ENCODE assay signal across 34 cellular contexts in the genomic region with DNA sequence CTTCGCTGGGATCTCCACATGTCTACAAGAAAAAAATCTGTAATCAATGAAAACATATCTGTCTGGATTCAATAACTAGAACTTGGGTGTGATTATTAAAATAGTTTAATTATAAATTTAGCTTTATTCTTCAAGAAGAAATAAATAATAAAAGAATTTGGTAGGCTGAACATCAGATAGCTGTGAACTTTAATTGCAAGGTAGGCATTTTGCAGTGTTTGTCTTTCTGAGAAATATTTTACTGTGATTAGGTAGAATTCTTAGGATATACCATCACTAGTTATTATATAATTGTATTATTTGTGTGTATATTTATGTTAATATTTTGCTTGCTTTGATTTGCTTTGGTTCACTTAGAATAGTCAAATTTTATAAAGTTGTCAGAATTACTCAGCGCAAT.
"Had no signal": no experiment of that assay in that cellular context is flagged by ENCODE, and none has a peak within 500 bp of the region (broad histone marks: within the 10 kb centered on the region; RNA-seq: fewer than 3 reads in every experiment).

No MANE protein-coding gene starts in this region.

- H3K4me3 ChIP-seq: adrenal gland, ascending aorta, body of pancreas, breast epithelium, cardiac muscle cell had no signal

- H3K36me3 ChIP-seq: adrenal gland, ascending aorta, brain microvascular endothelial cell, breast epithelium, cardiac muscle cell had no signal

- ATAC-seq: activated naive CD4-positive, alpha-beta T cell treated with anti-CD3 and anti-CD28 coated beads, Interleukin-2, amount 50 U/mL, for 72 hours; activated naive CD8-positive, alpha-beta T cell treated with anti-CD3 and anti-CD28 coated beads, Interleukin-2, amount 50 U/mL, for 24 hours; activated T-cell treated with anti-CD3 and anti-CD28 coated beads, Interleukin-2, amount 50 U/mL, for 4 hours; activated T-cell treated with anti-CD3 and anti-CD28 coated beads, Interleukin-2, amount 50 U/mL, for 72 hours; activated T-helper 17 cell treated with anti-CD3 and anti-CD28 coated beads, Interleukin-2, amount 50 U/mL, for 72 hours; body of pancreas had no signal

- H3K9me3 ChIP-seq: adrenal gland, ascending aorta, body of pancreas, breast epithelium had no signal

- FAIRE-seq: astrocyte, bronchial epithelial cell had no signal

- DNase-seq: activated effector memory CD4-positive, alpha-beta T cell treated with anti-CD3 and anti-CD28 coated beads, Interleukin-2, amount 50 U/mL, for 16 hours; activated effector memory CD4-positive, alpha-beta T cell treated with Interleukin-2 at 50 U/mL for 16 hours; activated gamma-delta T cell; activated gamma-delta T cell treated with Interleukin-2 at 50 U/mL for 16 hours; activated naive CD4-positive, alpha-beta T cell; activated naive CD4-positive, alpha-beta T cell treated with anti-CD3 and anti-CD28 coated beads for 36 hours; activated naive CD4-positive, alpha-beta T cell treated with anti-CD3 and anti-CD28 coated beads, Interleukin-2, amount 10 ng/mL, durations not matched to agents 7 days and 5 days; activated naive CD4-positive, alpha-beta T cell treated with anti-CD3 and anti-CD28 coated beads, Interleukin-2, amount 50 U/mL, for 16 hours; activated naive CD4-positive, alpha-beta T cell treated with Interleukin-2 at 50 U/mL for 16 hours; activated naive CD8-positive, alpha-beta T cell treated with anti-CD3 and anti-CD28 coated beads for 36 hours; activated naive CD8-positive, alpha-beta T cell treated with anti-CD3 and anti-CD28 coated beads, Interleukin-2, amount 10 ng/mL, durations not matched to agents 7 days and 5 days; activated naive CD8-positive, alpha-beta T cell treated with anti-CD3 and anti-CD28 coated beads, Interleukin-2, amount 50 U/mL, for 24 hours; activated T-cell treated with anti-CD3 and anti-CD28 coated beads, Interleukin-2, amount 50 U/mL, for 1 hour; activated T-cell treated with anti-CD3 and anti-CD28 coated beads, Interleukin-2, amount 50 U/mL, for 24 hours; activated T-cell treated with anti-CD3 and anti-CD28 coated beads, Interleukin-2, amount 50 U/mL, for 4 hours; activated T-cell treated with anti-CD3 and anti-CD28 coated beads, Interleukin-2, amount 50 U/mL, for 48 hours; activated T-cell treated with anti-CD3 and anti-CD28 coated beads, Interleukin-2, amount 50 U/mL, for 72 hours; adrenal gland; amniotic stem cell; amygdala; anterior cingulate cortex; aorta; body of pancreas; brain microvascular endothelial cell; caudate nucleus; central memory CD4-positive, alpha-beta T cell; cerebellar nuclear complex had no signal

- H3K27me3 ChIP-seq: adrenal gland, ascending aorta, body of pancreas, brain microvascular endothelial cell, breast epithelium, cardiac muscle cell had no signal

- H3K27ac ChIP-seq: adrenal gland, ascending aorta, body of pancreas, brain microvascular endothelial cell, breast epithelium, cardiac muscle cell had no signal

- H3K4me1 ChIP-seq: adrenal gland, ascending aorta, body of pancreas, breast epithelium had no signal
